ENCODE assay signal across 9 cellular contexts in the genomic region with DNA sequence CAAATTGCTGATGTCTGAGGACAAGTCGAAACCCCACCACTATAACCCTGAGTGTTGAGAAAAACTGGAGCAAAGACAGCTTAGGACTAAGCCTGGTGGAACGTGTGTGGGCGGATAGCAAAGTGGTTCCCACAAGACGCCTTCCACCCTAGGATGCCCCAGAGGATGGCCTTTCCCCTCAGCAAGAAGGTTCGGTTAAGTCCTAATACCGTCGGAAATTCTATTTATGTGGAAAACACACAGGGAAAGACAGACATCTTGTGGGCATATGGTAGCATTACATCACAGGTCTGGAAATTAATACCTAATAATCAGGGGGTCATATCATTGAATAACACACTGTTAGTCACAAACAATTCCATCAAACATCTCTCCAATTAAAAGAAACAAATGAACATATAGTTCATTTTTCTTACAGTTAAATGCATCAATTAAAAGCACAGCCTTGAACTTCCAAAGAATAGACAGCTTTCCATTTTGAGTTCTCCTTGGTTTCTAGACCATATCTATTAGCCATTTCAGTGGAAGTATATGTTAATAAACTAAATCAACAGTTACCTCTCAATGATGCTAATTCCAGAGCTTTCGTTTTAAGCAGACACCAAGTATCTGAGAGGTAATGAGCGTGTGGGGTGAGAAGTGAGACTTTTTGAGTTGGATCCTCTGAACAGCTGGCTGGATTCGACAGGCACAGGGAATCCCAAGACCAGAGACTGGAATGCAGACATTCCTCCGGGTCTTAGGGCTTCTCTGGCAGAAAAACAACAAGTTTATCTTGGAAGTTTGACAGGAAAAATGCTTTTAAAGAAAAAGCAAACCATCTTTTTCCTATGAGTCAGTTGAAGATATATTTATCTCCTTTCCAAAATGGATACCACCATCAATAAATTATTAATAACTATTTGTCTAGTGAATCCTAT. TPM values are rescaled to one million over a fixed set of nuclear protein-coding genes. Genes with fewer than 3 reads are reported as not detected.
DNase-seq lines count a peak whose midpoint lies in the region; ATAC-seq and TF ChIP-seq lines count a peak whose summit lies in the region.
"Had no signal": no experiment of that assay in that cellular context is flagged by ENCODE, and none has a peak within 500 bp of the region (broad histone marks: within the 10 kb centered on the region; RNA-seq: fewer than 3 reads in every experiment).

No MANE protein-coding gene starts in this region.

- peak; percentile 54 for TF ChIP-seq CTCF in AG04449 (IDR thresholded peaks at IDR 0.05; ENCODE audit: insufficient read depth, low read length, missing control alignments)
- TF ChIP-seq CTCF in GM12875 (IDR thresholded peaks at IDR 0.05; ENCODE audit: borderline replicate concordance, insufficient read depth, low read depth, low read length), result peak; percentile 46; the same call in 1 of the 2 replicates
- TF ChIP-seq CTCF in astrocyte of the spinal cord (IDR thresholded peaks at IDR 0.05; ENCODE audit: low read depth, low read length), result peak; percentile 83
- peak; percentile 78 for TF ChIP-seq CTCF in liver (IDR thresholded peaks at IDR 0.05; ENCODE audit: low read depth, low read length, missing input control)

- no peaks in the 10 kb centered on the region for H3K36me3 ChIP-seq in liver (ENCODE audit: control insufficient read depth in 4 of 4, insufficient read depth in 3 of 4, low read depth in 1 of 4, low read length in 3 of 4)

- H3K4me3 ChIP-seq in AG04449 (ENCODE audit: low read depth, low read length), result no peak overlapping the region
- H3K4me3 ChIP-seq in GM12875 (ENCODE audit: low read depth, low read length), result no peak overlapping the region
- no peak overlapping the region for H3K4me3 ChIP-seq in astrocyte of the spinal cord (ENCODE audit: low read depth, low read length)
- no peak overlapping the region for H3K4me3 ChIP-seq in liver (ENCODE audit: low read depth in 1 of 3, low read length in 3 of 3)

- peak; percentile 41 for DNase-seq in AG04449 (ENCODE audit: low read depth, low spot score)
- peak; percentile 58 for DNase-seq in NCI-H2227 treated with DMSO at 0.1 percent for 48 hours (lab: John Stamatoyannopoulos, UW)
- peak; percentile 74 for DNase-seq in astrocyte of the spinal cord (ENCODE audit: low read depth, low spot score)
- no peak for DNase-seq in activated effector memory CD4-positive, alpha-beta T cell treated with anti-CD3 and anti-CD28 coated beads, Interleukin-2, amount 50 U/mL, for 16 hours

- H3K4me1 ChIP-seq in liver (ENCODE audit: control insufficient read depth in 4 of 4, insufficient read depth in 4 of 4, low read length in 3 of 4), result peaks cover 4 to 33% (median 28%) of the 10 kb centered on the region in 4 donors

- peak; percentile 91 to 94 for TF ChIP-seq RAD21 in liver (IDR thresholded peaks at IDR 0.05)

- 42% methylated on average over 11 of the region's 11 CpGs for WGBS in liver

- H3K27me3 ChIP-seq in liver (ENCODE audit: control insufficient read depth in 4 of 4, insufficient read depth in 4 of 4, low read length in 3 of 4), result no peaks in the 10 kb centered on the region

- ATAC-seq in GM19328 (IDR thresholded peaks at IDR 0.05; ENCODE audit: unreplicated experiment), result no peak
- no peak for ATAC-seq in GM19455 (IDR thresholded peaks at IDR 0.05; ENCODE audit: unreplicated experiment)

- POLR2A ChIA-PET in AG04449 (lab: Yijun Ruan, JAX), result no interaction called here

- H3K9ac ChIP-seq in liver (ENCODE audit: low read depth in 1 of 2, low read length in 2 of 2), result no peak overlapping the region

- CTCF ChIA-PET in AG04449 (lab: Yijun Ruan, JAX), result interaction anchor here (0.5 to 7.8 kb wide), 41 partner anchors 8 to 1773 kb away, joined by 3 to 176 read pairs (median 4); partner anchors contain the start of gene ADAMTS16

- in situ Hi-C loops in astrocyte of the spinal cord (cut with HindIII; ENCODE audit: low sequenced_read_pairs), result loop anchor here (25.0 kb wide), 1 partner anchor 532 kb away; no protein-coding TSS in a partner anchor

- H3K27ac ChIP-seq in liver (ENCODE audit: low read depth in 1 of 2, low read length in 2 of 2), result no peak overlapping the region
- H3K27ac ChIP-seq: epithelial cell of prostate had no signal

- H3K9me3 ChIP-seq in liver (ENCODE audit: control insufficient read depth in 4 of 4, low read length in 3 of 4), result no peaks in the 10 kb centered on the region

TF ChIP-seq in liver, 16 proteins besides CTCF, POLR2A, EP300 and RAD21:
- TF ChIP-seq RXRA (IDR thresholded peaks at IDR 0.05) (no peak), TAF1 (conservative IDR thresholded peaks at IDR 0.05) (no peak), SP1 (IDR thresholded peaks at IDR 0.05) (no peak), FOXA2 (IDR thresholded peaks at IDR 0.05) (no peak), YY1 (IDR thresholded peaks at IDR 0.05) (no peak), FOXA1 (IDR thresholded peaks at IDR 0.05) (no peak), HNF4A (conservative IDR thresholded peaks at IDR 0.05) (no peak), REST (IDR thresholded peaks at IDR 0.05) (no peak), HNF4G (IDR thresholded peaks at IDR 0.05) (no peak), NR2F2 (IDR thresholded peaks at IDR 0.05) (no peak), ZBTB33 (IDR thresholded peaks at IDR 0.05) (no peak), JUND (IDR thresholded peaks at IDR 0.05) (no peak), EGR1 (IDR thresholded peaks at IDR 0.05; ENCODE audit: low read depth in 2 of 2) (no peak), GABPA (IDR thresholded peaks at IDR 0.05 in 1 of 2, conservative IDR thresholded peaks at IDR 0.05 in 1 of 2) (no peak)
- TF ChIP-seq, protein P1, sequence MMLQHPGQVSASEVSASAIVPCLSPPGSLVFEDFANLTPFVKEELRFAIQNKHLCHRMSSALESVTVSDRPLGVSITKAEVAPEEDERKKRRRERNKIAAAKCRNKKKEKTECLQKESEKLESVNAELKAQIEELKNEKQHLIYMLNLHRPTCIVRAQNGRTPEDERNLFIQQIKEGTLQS (IDR thresholded peaks at IDR 0.05), result no peak
- TF ChIP-seq, protein P2, sequence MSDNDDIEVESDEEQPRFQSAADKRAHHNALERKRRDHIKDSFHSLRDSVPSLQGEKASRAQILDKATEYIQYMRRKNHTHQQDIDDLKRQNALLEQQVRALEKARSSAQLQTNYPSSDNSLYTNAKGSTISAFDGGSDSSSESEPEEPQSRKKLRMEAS (IDR thresholded peaks at IDR 0.05), result no peak

RNA-seq across cellular contexts. Expression of gene ICE1, which starts 2.9 kb away (rescaled TPM):
- 10 to 100 TPM; 12.7 to 18.8 TPM for total RNA-seq in liver
- polyA plus RNA-seq in liver, result 1 to 10 TPM; 4.1 to 6.4 TPM
